1 cellular context compared by ENCODE assay signal in genomic region chr5:179311091-179311470, GRCh38.
TF ChIP-seq lines count a peak whose summit lies in the region.

No MANE protein-coding gene starts in this region.

TF ChIP-seq in HepG2, 621 proteins besides CTCF, POLR2A, EP300 and RAD21:
- TF ChIP-seq SAFB2 (CRISPR knock-in tag; IDR thresholded peaks at IDR 0.05; ENCODE audit: borderline replicate concordance, low read depth) (no peak), CENPX (CRISPR knock-in tag; IDR thresholded peaks at IDR 0.05) (no peak), ZNF574 (CRISPR knock-in tag; IDR thresholded peaks at IDR 0.05) (no peak), KMT2A (CRISPR knock-in tag; IDR thresholded peaks at IDR 0.05) (no peak), HNRNPUL1 (IDR thresholded peaks at IDR 0.05; ENCODE audit: low read depth, low read length) (no peak), HES4 (CRISPR knock-in tag; IDR thresholded peaks at IDR 0.05; ENCODE audit: borderline replicate concordance) (no peak), TCF12 (IDR thresholded peaks at IDR 0.05) (no peak), TCF12 (CRISPR knock-in tag; IDR thresholded peaks at IDR 0.05) (no peak), ZFP82 (CRISPR knock-in tag; IDR thresholded peaks at IDR 0.05; ENCODE audit: borderline replicate concordance) (no peak)
